3 cellular contexts compared by ENCODE assay signal in the genomic region with DNA sequence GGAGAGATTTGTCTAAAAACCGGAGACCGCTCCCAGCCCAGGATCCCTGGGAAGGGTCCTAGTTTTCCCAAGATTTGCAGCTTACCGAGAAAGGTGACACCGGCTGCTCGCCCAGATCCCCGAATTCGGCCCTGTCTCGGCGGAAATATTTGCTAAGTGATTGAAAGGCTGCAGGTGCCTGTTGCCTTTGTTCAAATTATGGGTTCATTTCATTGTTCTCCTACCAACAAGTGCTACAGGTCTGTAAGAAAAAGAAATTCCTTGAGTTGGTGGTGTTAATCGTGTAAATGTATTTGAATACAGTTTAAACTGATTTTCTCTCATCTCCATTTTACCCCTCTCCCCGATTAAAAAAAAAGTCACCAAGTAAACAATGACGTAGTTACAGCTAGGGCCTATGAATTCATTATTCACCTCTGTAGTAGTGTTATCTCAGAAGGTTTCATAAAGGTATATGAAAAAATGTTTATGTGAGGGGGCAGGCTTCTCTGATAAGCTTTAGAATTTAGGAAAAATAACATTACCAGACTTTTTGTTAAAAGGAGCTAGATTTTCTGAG.
TF ChIP-seq lines count a peak whose summit lies in the region.

No MANE protein-coding gene starts in this region.

TF ChIP-seq in HEK293, 187 proteins besides CTCF, POLR2A, EP300 and RAD21 (continued from another document and continues in another):
- TF ChIP-seq, protein P1, sequence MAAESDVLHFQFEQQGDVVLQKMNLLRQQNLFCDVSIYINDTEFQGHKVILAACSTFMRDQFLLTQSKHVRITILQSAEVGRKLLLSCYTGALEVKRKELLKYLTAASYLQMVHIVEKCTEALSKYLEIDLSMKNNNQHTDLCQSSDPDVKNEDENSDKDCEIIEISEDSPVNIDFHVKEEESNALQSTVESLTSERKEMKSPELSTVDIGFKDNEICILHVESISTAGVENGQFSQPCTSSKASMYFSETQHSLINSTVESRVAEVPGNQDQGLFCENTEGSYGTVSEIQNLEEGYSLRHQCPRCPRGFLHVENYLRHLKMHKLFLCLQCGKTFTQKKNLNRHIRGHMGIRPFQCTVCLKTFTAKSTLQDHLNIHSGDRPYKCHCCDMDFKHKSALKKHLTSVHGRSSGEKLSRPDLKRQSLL (tag by site-specific recombination; IDR thresholded peaks at IDR 0.05), result no peak
- TF ChIP-seq, protein P2, sequence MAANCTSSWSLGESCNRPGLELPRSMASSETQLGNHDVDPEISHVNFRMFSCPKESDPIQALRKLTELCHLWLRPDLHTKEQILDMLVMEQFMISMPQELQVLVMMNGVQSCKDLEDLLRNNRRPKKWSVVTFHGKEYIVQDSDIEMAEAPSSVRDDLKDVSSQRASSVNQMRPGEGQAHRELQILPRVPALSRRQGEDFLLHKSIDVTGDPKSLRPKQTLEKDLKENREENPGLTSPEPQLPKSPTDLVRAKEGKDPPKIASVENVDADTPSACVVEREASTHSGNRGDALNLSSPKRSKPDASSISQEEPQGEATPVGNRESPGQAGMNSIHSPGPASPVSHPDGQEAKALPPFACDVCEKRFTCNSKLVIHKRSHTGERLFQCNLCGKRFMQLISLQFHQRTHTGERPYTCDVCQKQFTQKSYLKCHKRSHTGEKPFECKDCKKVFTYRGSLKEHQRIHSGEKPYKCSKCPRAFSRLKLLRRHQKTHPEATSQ (tag by site-specific recombination; IDR thresholded peaks at IDR 0.05), result no peak
- TF ChIP-seq ZNF514 (tag by site-specific recombination; IDR thresholded peaks at IDR 0.05) (no peak), ZNF19 (tag by site-specific recombination; IDR thresholded peaks at IDR 0.05; ENCODE audit: low read depth) (no peak), ZNF558 (tag by site-specific recombination; IDR thresholded peaks at IDR 0.05) (peak; percentile 34; the same call in 1 of the 2 replicates), SCRT1 (tag by site-specific recombination; IDR thresholded peaks at IDR 0.05; ENCODE audit: borderline replicate concordance) (peak; percentile 92), ZNF777 (tag by site-specific recombination; IDR thresholded peaks at IDR 0.05; ENCODE audit: borderline replicate concordance) (no peak)
- TF ChIP-seq, protein P3, sequence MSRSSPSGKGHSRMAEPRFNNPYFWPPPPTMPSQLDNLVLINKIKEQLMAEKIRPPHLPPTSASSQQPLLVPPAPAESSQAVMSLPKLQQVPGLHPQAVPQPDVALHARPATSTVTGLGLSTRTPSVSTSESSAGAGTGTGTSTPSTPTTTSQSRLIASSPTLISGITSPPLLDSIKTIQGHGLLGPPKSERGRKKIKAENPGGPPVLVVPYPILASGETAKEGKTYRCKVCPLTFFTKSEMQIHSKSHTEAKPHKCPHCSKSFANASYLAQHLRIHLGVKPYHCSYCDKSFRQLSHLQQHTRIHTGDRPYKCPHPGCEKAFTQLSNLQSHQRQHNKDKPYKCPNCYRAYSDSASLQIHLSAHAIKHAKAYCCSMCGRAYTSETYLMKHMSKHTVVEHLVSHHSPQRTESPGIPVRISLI (tag by site-specific recombination; IDR thresholded peaks at IDR 0.05), result peak; percentile 93

TF ChIP-seq in endothelial cell of umbilical vein, 7 proteins besides CTCF, POLR2A, EP300 and RAD21:
- TF ChIP-seq, protein P4, sequence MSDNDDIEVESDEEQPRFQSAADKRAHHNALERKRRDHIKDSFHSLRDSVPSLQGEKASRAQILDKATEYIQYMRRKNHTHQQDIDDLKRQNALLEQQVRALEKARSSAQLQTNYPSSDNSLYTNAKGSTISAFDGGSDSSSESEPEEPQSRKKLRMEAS (IDR thresholded peaks at IDR 0.05; ENCODE audit: insufficient read depth, insufficient read length), result no peak
- peak; percentile 9 for TF ChIP-seq JUN (IDR thresholded peaks at IDR 0.05; ENCODE audit: borderline replicate concordance, insufficient read depth, insufficient read length, low read depth)
TF ChIP-seq in endothelial cell of umbilical vein: peak in this region for 1.

TF ChIP-seq in neural cell, 6 proteins besides CTCF, POLR2A, EP300 and RAD21 (continued from another document):
- no peak for TF ChIP-seq EZH2 (IDR thresholded peaks at IDR 0.05; ENCODE audit: borderline replicate concordance, insufficient read depth, low read length, poor library complexity, severe bottlenecking)
- TF ChIP-seq MXI1 (conservative IDR thresholded peaks at IDR 0.05; ENCODE audit: poor library complexity, severe bottlenecking), result no peak
- TF ChIP-seq, protein P5, sequence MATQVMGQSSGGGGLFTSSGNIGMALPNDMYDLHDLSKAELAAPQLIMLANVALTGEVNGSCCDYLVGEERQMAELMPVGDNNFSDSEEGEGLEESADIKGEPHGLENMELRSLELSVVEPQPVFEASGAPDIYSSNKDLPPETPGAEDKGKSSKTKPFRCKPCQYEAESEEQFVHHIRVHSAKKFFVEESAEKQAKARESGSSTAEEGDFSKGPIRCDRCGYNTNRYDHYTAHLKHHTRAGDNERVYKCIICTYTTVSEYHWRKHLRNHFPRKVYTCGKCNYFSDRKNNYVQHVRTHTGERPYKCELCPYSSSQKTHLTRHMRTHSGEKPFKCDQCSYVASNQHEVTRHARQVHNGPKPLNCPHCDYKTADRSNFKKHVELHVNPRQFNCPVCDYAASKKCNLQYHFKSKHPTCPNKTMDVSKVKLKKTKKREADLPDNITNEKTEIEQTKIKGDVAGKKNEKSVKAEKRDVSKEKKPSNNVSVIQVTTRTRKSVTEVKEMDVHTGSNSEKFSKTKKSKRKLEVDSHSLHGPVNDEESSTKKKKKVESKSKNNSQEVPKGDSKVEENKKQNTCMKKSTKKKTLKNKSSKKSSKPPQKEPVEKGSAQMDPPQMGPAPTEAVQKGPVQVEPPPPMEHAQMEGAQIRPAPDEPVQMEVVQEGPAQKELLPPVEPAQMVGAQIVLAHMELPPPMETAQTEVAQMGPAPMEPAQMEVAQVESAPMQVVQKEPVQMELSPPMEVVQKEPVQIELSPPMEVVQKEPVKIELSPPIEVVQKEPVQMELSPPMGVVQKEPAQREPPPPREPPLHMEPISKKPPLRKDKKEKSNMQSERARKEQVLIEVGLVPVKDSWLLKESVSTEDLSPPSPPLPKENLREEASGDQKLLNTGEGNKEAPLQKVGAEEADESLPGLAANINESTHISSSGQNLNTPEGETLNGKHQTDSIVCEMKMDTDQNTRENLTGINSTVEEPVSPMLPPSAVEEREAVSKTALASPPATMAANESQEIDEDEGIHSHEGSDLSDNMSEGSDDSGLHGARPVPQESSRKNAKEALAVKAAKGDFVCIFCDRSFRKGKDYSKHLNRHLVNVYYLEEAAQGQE (IDR thresholded peaks at IDR 0.05; ENCODE audit: borderline replicate concordance), result peak; percentile 85
- TF ChIP-seq POLR2AphosphoS5 (IDR thresholded peaks at IDR 0.05), result no peak
